9 cellular contexts compared by ENCODE assay signal in genomic region chr2:202378661-202379338, GRCh38. TPM values are rescaled to one million over a fixed set of nuclear protein-coding genes. Genes with fewer than 3 reads are reported as not detected.
DNase-seq lines count a peak whose midpoint lies in the region; ATAC-seq and TF ChIP-seq lines count a peak whose summit lies in the region.
"Had no signal": no experiment of that assay in that cellular context is flagged by ENCODE, and none has a peak within 500 bp of the region (broad histone marks: within the 10 kb centered on the region; RNA-seq: fewer than 3 reads in every experiment).

No MANE protein-coding gene starts in this region.

- no peaks in the 10 kb centered on the region for H3K27me3 ChIP-seq in A673 (replicated peaks; ENCODE audit: insufficient read depth, low read depth, low read length, poor library complexity)
- H3K27me3 ChIP-seq in HUES6 (ENCODE audit: control insufficient read depth, insufficient read depth, low read length), result no peaks in the 10 kb centered on the region
- H3K27me3 ChIP-seq in mucosa of rectum (ENCODE audit: control insufficient read depth in 2 of 2, insufficient read depth in 2 of 2, low read length in 2 of 2), result no peaks in the 10 kb centered on the region

- DNase-seq in A673 (ENCODE audit: low spot score) (no peak), chondrocyte (ENCODE audit: low spot score) (no peak), Ammon's horn (ENCODE audit: low spot score) (no peak), sciatic nerve (ENCODE audit: low spot score) (no peak)
- DNase-seq in stimulated activated CD4-positive, alpha-beta T cell treated with anti-CD3 and anti-CD28 coated beads, Interleukin-4, amount 100 ng/mL, for 1 hour, result no peak

- H3K36me3 ChIP-seq in A673 (ENCODE audit: insufficient read depth, low read length, poor library complexity, severe bottlenecking) (no peaks in the 10 kb centered on the region), HUES6 (ENCODE audit: control insufficient read depth, insufficient read depth, low read length) (peaks cover 3% of the 10 kb centered on the region; the same call in 1 of the 2 replicates), mucosa of rectum (ENCODE audit: control insufficient read depth in 2 of 2, insufficient read depth in 2 of 2, low read length in 2 of 2) (no peaks in the 10 kb centered on the region)
- H3K36me3 ChIP-seq: neutrophil had no signal

- POLR2A ChIA-PET in A673 (lab: Charles Lee; ENCODE audit: low non-redundant PET), result no interaction called here

- H3K4me3 ChIP-seq in A673 (ENCODE audit: low read depth, low read length, poor library complexity, severe bottlenecking) (peak overlapping the region; percentile 99), HUES6 (ENCODE audit: low read depth, low read length) (peak overlapping the region; percentile 92), mucosa of rectum (ENCODE audit: low read length in 2 of 2) (peak overlapping the region; percentile 93 to 96)

- CTCF ChIA-PET in A673 (lab: Charles Lee), result no interaction called here

- H3K4me1 ChIP-seq in A673 (ENCODE audit: insufficient read depth, low read length, poor library complexity, severe bottlenecking) (peaks cover 14% of the 10 kb centered on the region), HUES6 (ENCODE audit: control insufficient read depth, insufficient read depth, low read length) (peaks cover 6% of the 10 kb centered on the region), mucosa of rectum (ENCODE audit: control insufficient read depth in 2 of 2, insufficient read depth in 2 of 2, low read length in 2 of 2) (peaks cover 11 to 12% of the 10 kb centered on the region in 2 donors)

- H3K9ac ChIP-seq in HUES6 (ENCODE audit: low read length) (peak overlapping the region; percentile 55), mucosa of rectum (ENCODE audit: low read depth in 1 of 2, low read length in 2 of 2) (peak overlapping the region in 1 of 2 donors; percentile 93)

- peaks cover 1% of the 10 kb centered on the region for H3K36me3 Mint-ChIP-seq in chondrocyte (ENCODE audit: low read depth)

- peak overlapping the region; percentile 98 for H3K27ac Mint-ChIP-seq in chondrocyte (ENCODE audit: unreplicated experiment)

- no peaks in the 10 kb centered on the region for H3K9me3 Mint-ChIP-seq in chondrocyte (ENCODE audit: low read depth)

- H3K9me3 ChIP-seq in A673 (ENCODE audit: low read depth, low read length, poor library complexity, severe bottlenecking), result no peaks in the 10 kb centered on the region
- H3K9me3 ChIP-seq in HUES6 (ENCODE audit: control insufficient read depth, insufficient read depth, low read depth, low read length), result no peaks in the 10 kb centered on the region
- no peaks in the 10 kb centered on the region for H3K9me3 ChIP-seq in mucosa of rectum (ENCODE audit: control insufficient read depth in 2 of 2, low read length in 2 of 2)
- H3K9me3 ChIP-seq: neutrophil had no signal

- no TSS peak for BruUV-seq in A673 (replicated peaks; lab: Mats Ljungman, UMichigan)

- ATAC-seq in HG03439 (IDR thresholded peaks at IDR 0.05; ENCODE audit: unreplicated experiment) (no peak), sciatic nerve (no peak)

- TF ChIP-seq CTCF in A673 (conservative IDR thresholded peaks at IDR 0.05; ENCODE audit: low read depth, low read length) (no peak), chondrocyte (IDR thresholded peaks at IDR 0.05) (no peak)

- intact Hi-C loops in A673 (cut with micrococcal nuclease; ENCODE audit: unreplicated experiment) (no loop called here), sciatic nerve (cut with DNase I) (no loop called here)

- H3K4me3 Mint-ChIP-seq in chondrocyte (ENCODE audit: unreplicated experiment), result peak overlapping the region; percentile 99

- peaks cover 45% of the 10 kb centered on the region for H3K4me1 Mint-ChIP-seq in chondrocyte (ENCODE audit: low read depth)

- H3K27ac ChIP-seq in A673 (ENCODE audit: low read depth, low read length, poor library complexity, severe bottlenecking) (peak overlapping the region; percentile 92), HUES6 (ENCODE audit: low read depth, low read length) (no peak overlapping the region), mucosa of rectum (ENCODE audit: low read depth in 2 of 2, low read length in 2 of 2) (no peak overlapping the region)
- H3K27ac ChIP-seq: neutrophil had no signal

- H3K27me3 Mint-ChIP-seq in chondrocyte (ENCODE audit: low read depth), result no peaks in the 10 kb centered on the region

RNA-seq across cellular contexts. Expression of gene BMPR2, which starts 2.7 kb away (rescaled TPM):
- total RNA-seq in A673 (2021), result 32.0 and 34.9 TPM in 2 replicates
- total RNA-seq in chondrocyte, result 88.5 to 113 TPM (median 92.0 TPM) in 3 replicates
- 82.7 TPM for total RNA-seq in sciatic nerve
